20 cellular contexts compared by ENCODE assay signal in genomic region chr19:47456721-47457478, GRCh38. TPM values are rescaled to one million over a fixed set of nuclear protein-coding genes. Genes with fewer than 3 reads are reported as not detected.
DNase-seq lines count a peak whose midpoint lies in the region; ATAC-seq and TF ChIP-seq lines count a peak whose summit lies in the region.
"Had no signal": no experiment of that assay in that cellular context is flagged by ENCODE, and none has a peak within 500 bp of the region (broad histone marks: within the 10 kb centered on the region; RNA-seq: fewer than 3 reads in every experiment).

No MANE protein-coding gene starts in this region.

- H3K27ac ChIP-seq in coronary artery = no peak overlapping the region
- H3K27ac ChIP-seq in suprapubic skin = no peak overlapping the region
- H3K27ac ChIP-seq: 22Rv1; BLaER1 treated with 17β-estradiol and CSF1 and Interleukin-3, amounts not matched to agents 10 nM and 100 nM; RWPE1; SJSA1 had no signal

- DNase-seq in DMS53 (lab: John Stamatoyannopoulos, UW) (peak; percentile 58), DMS53 treated with DMSO at 0.1 percent for 48 hours (lab: John Stamatoyannopoulos, UW; ENCODE audit: unreplicated experiment) (no peak), coronary artery (ENCODE audit: low spot score) (no peak), left kidney (ENCODE audit: low read depth, low spot score) (peak; percentile 26), suprapubic skin (ENCODE audit: low spot score in 2 of 2) (no peak), MG63 (no peak), NCI-H345 treated with DMSO at 0.1 percent for 48 hours (lab: John Stamatoyannopoulos, UW; ENCODE audit: unreplicated experiment) (no peak)
- no peak for DNase-seq in natural killer cell treated with Interleukin-12 subunit alpha and Interleukin-12 subunit beta and Interleukin-15 and Interleukin-18, amount 100 ng/mL, for 72 hours (ENCODE audit: low spot score)
- DNase-seq: DMS153; GOT3; NCI-H1436 treated with DMSO at 0.1 percent for 48 hours; NCI-H2081 treated with DMSO at 0.1 percent for 48 hours; NCI-H2227 treated with DMSO at 0.1 percent for 48 hours; NCI-H526 treated with DMSO at 0.1 percent for 48 hours; NK-92 treated with Interleukin-12 subunit alpha and Interleukin-12 subunit beta, amount 100 ng/mL, for 24 hours; OCI-M1 had no signal

- no peak for TF ChIP-seq EP300 in suprapubic skin (IDR thresholded peaks at IDR 0.05)

- no peak for TF ChIP-seq CTCF in coronary artery (IDR thresholded peaks at IDR 0.05)
- TF ChIP-seq CTCF in suprapubic skin (IDR thresholded peaks at IDR 0.05) = no peak

- no peak for TF ChIP-seq POLR2A in suprapubic skin (IDR thresholded peaks at IDR 0.05)

- H3K4me1 ChIP-seq in suprapubic skin = peaks cover 12% of the 10 kb centered on the region
- H3K4me1 ChIP-seq: BLaER1 treated with 17β-estradiol and CSF1 and Interleukin-3, amounts not matched to agents 10 nM and 100 nM had no signal

- no peaks in the 10 kb centered on the region for H3K4me1 Mint-ChIP-seq in natural killer cell treated with Interleukin-12 subunit alpha and Interleukin-12 subunit beta and Interleukin-15 and Interleukin-18, amount 100 ng/mL, for 72 hours (ENCODE audit: low read depth in 2 of 2)

- H3K9me3 ChIP-seq in suprapubic skin (no peaks in the 10 kb centered on the region), MG63 (peaks cover 16% of the 10 kb centered on the region)

- peaks cover 23 to 29% of the 10 kb centered on the region in 2 donors for H3K27me3 Mint-ChIP-seq in natural killer cell treated with Interleukin-12 subunit alpha and Interleukin-12 subunit beta and Interleukin-15 and Interleukin-18, amount 100 ng/mL, for 72 hours

- H3K4me3 ChIP-seq in coronary artery (peak overlapping the region; percentile 52), suprapubic skin (peak overlapping the region; percentile 16), MG63 (no peak overlapping the region)
- H3K4me3 ChIP-seq: BLaER1 treated with 17β-estradiol and CSF1 and Interleukin-3, amounts not matched to agents 10 nM and 100 nM; SJSA1 had no signal

- H3K9me3 Mint-ChIP-seq in natural killer cell treated with Interleukin-12 subunit alpha and Interleukin-12 subunit beta and Interleukin-15 and Interleukin-18, amount 100 ng/mL, for 72 hours = no peaks in the 10 kb centered on the region

- no peak overlapping the region for H3K4me3 Mint-ChIP-seq in natural killer cell treated with Interleukin-12 subunit alpha and Interleukin-12 subunit beta and Interleukin-15 and Interleukin-18, amount 100 ng/mL, for 72 hours

- H3K36me3 ChIP-seq in suprapubic skin (no peaks in the 10 kb centered on the region), MG63 (no peaks in the 10 kb centered on the region)
- H3K36me3 ChIP-seq: BLaER1 treated with 17β-estradiol and CSF1 and Interleukin-3, amounts not matched to agents 10 nM and 100 nM; SJSA1 had no signal

- WGBS in suprapubic skin = 34% methylated on average over 27 of the region's 78 CpGs

- no peak for ATAC-seq in natural killer cell treated with Interleukin-12 subunit alpha and Interleukin-12 subunit beta and Interleukin-15 and Interleukin-18, amount 100 ng/mL, for 72 hours

- H3K27me3 ChIP-seq in suprapubic skin = peaks cover 55% of the 10 kb centered on the region
- peaks cover 75% of the 10 kb centered on the region for H3K27me3 ChIP-seq in MG63

- H3K27ac Mint-ChIP-seq in natural killer cell treated with Interleukin-12 subunit alpha and Interleukin-12 subunit beta and Interleukin-15 and Interleukin-18, amount 100 ng/mL, for 72 hours = no peak overlapping the region

- H3K36me3 Mint-ChIP-seq in natural killer cell treated with Interleukin-12 subunit alpha and Interleukin-12 subunit beta and Interleukin-15 and Interleukin-18, amount 100 ng/mL, for 72 hours = peaks cover 14% of the 10 kb centered on the region

RNA-seq across cellular contexts. Expression of gene SLC8A2, which starts 14.8 kb away (rescaled TPM):
- total RNA-seq in suprapubic skin = 1 to 10 TPM in 1 of 4 donors, under 1 TPM in 2, not detected in 1; 0.26 to 1.2 (median 0.38) TPM
- not detected in 2 replicates for total RNA-seq in MG63 (2014; rRNA removed; shearing (Covaris generic); ENCODE audit: low replicate concordance)
- not detected for total RNA-seq in natural killer cell treated with Interleukin-12 subunit alpha and Interleukin-12 subunit beta and Interleukin-15 and Interleukin-18, amount 100 ng/mL, for 72 hours
- total RNA-seq: SJSA1 had no signal

RNA-seq across cellular contexts. Expression of gene KPTN, which starts 27.1 kb away (rescaled TPM):
- 10 to 100 TPM in 1 of 4 donors, 1 to 10 TPM in 3; 4.3 to 16.3 (median 5.9) TPM for total RNA-seq in suprapubic skin
- 9.1 and 31.0 TPM in 2 replicates for total RNA-seq in MG63 (2014; rRNA removed; shearing (Covaris generic); ENCODE audit: low replicate concordance)
- total RNA-seq in natural killer cell treated with Interleukin-12 subunit alpha and Interleukin-12 subunit beta and Interleukin-15 and Interleukin-18, amount 100 ng/mL, for 72 hours = 10 to 100 TPM in 1 of 2 donors, 1 to 10 TPM in 1; 4.9 to 11.4 TPM

RNA-seq across cellular contexts. Expression of gene MEIS3, which starts 37.6 kb away (rescaled TPM):
- 1 to 10 TPM; 1.6 to 5.5 (median 3.1) TPM for total RNA-seq in suprapubic skin
- 0.56 TPM in 1 of 2 replicates, not detected in the other for total RNA-seq in MG63 (2014; rRNA removed; shearing (Covaris generic); ENCODE audit: low replicate concordance)
- not detected for total RNA-seq in natural killer cell treated with Interleukin-12 subunit alpha and Interleukin-12 subunit beta and Interleukin-15 and Interleukin-18, amount 100 ng/mL, for 72 hours

RNA-seq across cellular contexts. Expression of gene NAPA, which starts 58.0 kb away (rescaled TPM):
- total RNA-seq in suprapubic skin = 100 to 1,000 TPM; 170 to 232 (median 193) TPM
- 141 and 323 TPM in 2 replicates for total RNA-seq in MG63 (2014; rRNA removed; shearing (Covaris generic); ENCODE audit: low replicate concordance)
- 10 to 100 TPM; 69.9 to 78.8 TPM for total RNA-seq in natural killer cell treated with Interleukin-12 subunit alpha and Interleukin-12 subunit beta and Interleukin-15 and Interleukin-18, amount 100 ng/mL, for 72 hours

Comparison
In these comparisons a context has a peak if more than half of its experiments do, and no peak if none do; other contexts are left out.
1. DNase-seq: peak in DMS53 (single experiment) and left kidney (single experiment); none in DMS53 treated with DMSO at 0.1 percent for 48 hours (single experiment), coronary artery (single experiment), suprapubic skin (0 of 2), MG63 (single experiment), NCI-H345 treated with DMSO at 0.1 percent for 48 hours (single experiment) and natural killer cell treated with Interleukin-12 subunit alpha and Interleukin-12 subunit beta and Interleukin-15 and Interleukin-18, amount 100 ng/mL, for 72 hours (single experiment).